Comparison of ENCODE assay signal across 24 cellular contexts in the genomic region with DNA sequence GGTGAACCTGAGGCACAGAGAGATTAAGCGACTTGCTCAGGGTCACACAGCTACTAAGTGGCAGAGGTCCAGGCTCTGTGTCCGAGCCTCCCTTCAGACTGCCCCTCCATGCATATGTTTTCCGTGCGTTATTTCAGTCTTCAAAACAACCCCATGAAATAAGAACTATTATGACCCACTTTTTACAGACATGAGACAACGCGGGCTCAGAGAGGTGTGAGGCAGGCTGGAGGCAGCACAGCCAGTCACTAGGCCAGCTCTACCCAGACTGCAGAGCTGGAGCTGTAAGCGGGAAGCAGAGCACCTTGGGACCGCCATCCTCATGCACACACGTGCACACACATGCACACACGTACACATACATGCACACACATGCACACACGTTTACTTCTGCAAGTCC.
DNase-seq lines count a peak whose midpoint lies in the region; ATAC-seq, FAIRE-seq and TF ChIP-seq lines count a peak whose summit lies in the region.
"Had no signal": no experiment of that assay in that cellular context is flagged by ENCODE, and none has a peak within 500 bp of the region (broad histone marks: within the 10 kb centered on the region; RNA-seq: fewer than 3 reads in every experiment).

No MANE protein-coding gene starts in this region.

- no peaks in the 10 kb centered on the region for H3K27me3 ChIP-seq in K562 (ENCODE audit: control insufficient read depth in 2 of 2, insufficient read depth in 2 of 2, low read length in 2 of 2)

- CTCF ChIA-PET in HEK293 (lab: Yijun Ruan, JAX), result no interaction called here
- CTCF ChIA-PET in K562 (lab: Yijun Ruan, JAX; ENCODE audit: low intra/inter-chr PET ratio), result no interaction called here

- no peaks in the 10 kb centered on the region for H3K9me3 ChIP-seq in HEK293 (ENCODE audit: control insufficient read depth, insufficient read depth, low read depth, low read length)
- H3K9me3 ChIP-seq in K562 (replicated peaks; ENCODE audit: control insufficient read depth, insufficient read depth, low read depth, low read length), result no peaks in the 10 kb centered on the region
- H3K9me3 ChIP-seq: BE2C had no signal

- ATAC-seq in K562 (no peak), sciatic nerve (no peak), GM21360 (IDR thresholded peaks at IDR 0.05; ENCODE audit: unreplicated experiment) (no peak), HG03108 (IDR thresholded peaks at IDR 0.05; ENCODE audit: unreplicated experiment) (no peak), HG02884 (IDR thresholded peaks at IDR 0.05; ENCODE audit: unreplicated experiment) (no peak)
- ATAC-seq: GM12878, GM23338 had no signal

- peaks cover 7% of the 10 kb centered on the region for H3K36me3 Mint-ChIP-seq in glutamatergic neuron (ENCODE audit: unreplicated experiment)
- H3K36me3 Mint-ChIP-seq: CD8-positive, alpha-beta memory T cell; IgD-negative memory B cell had no signal

- no peak for FAIRE-seq in K562 (lab: Jason Lieb, UNC)
- FAIRE-seq: GM12878, GM19239, H54, HTR-8/SVneo had no signal

- H3K27ac ChIP-seq in HEK293 (ENCODE audit: extremely low read depth, low read depth, low read length), result no peak overlapping the region
- no peak overlapping the region for H3K27ac ChIP-seq in K562 (ENCODE audit: extremely low read depth, low read depth, low read length)

- TF ChIP-seq EP300 in K562 (IDR thresholded peaks at IDR 0.05; ENCODE audit: low read length), result no peak

- peaks cover 24% of the 10 kb centered on the region for H3K9me3 Mint-ChIP-seq in glutamatergic neuron (ENCODE audit: unreplicated experiment)
- H3K9me3 Mint-ChIP-seq: CD8-positive, alpha-beta memory T cell; GM23338; HFFc6; IgD-negative memory B cell had no signal

- peaks cover 87% of the 10 kb centered on the region for H3K4me1 Mint-ChIP-seq in glutamatergic neuron (ENCODE audit: low read depth, unreplicated experiment)

- peak overlapping the region; percentile 49 for H3K4me3 Mint-ChIP-seq in glutamatergic neuron (ENCODE audit: unreplicated experiment)
- H3K4me3 Mint-ChIP-seq: CD8-positive, alpha-beta memory T cell; GM23338; HFFc6; IgD-negative memory B cell had no signal

- DNase-seq in K562 (ENCODE audit: extremely low read depth in 1 of 4, low spot score in 3 of 4) (no peak), glutamatergic neuron (no peak), sciatic nerve (ENCODE audit: low spot score) (peak; percentile 26)
- DNase-seq: BE2C; C1 segment of cervical spinal cord; CD4-positive, CD25-positive, alpha-beta regulatory T cell; CD8-positive, alpha-beta memory T cell; COR-L47; DMS53; DND-41; EL; HCEC 1CT; HFFc6; KG1 had no signal

- H3K4me2 ChIP-seq in K562 (ENCODE audit: insufficient read depth, low read length), result no peak overlapping the region
- H3K4me2 ChIP-seq: GM23338 had no signal

- H3K36me3 ChIP-seq in HEK293 (ENCODE audit: control insufficient read depth in 2 of 2, insufficient read depth in 1 of 2, low read length in 2 of 2), result peaks cover 0 to 7% of the 10 kb centered on the region in 2 experiments; a peak in 1 of 3 replicates
- no peaks in the 10 kb centered on the region for H3K36me3 ChIP-seq in K562 (ENCODE audit: control insufficient read depth, insufficient read depth, low read length)
- H3K36me3 ChIP-seq: BE2C had no signal

- peak overlapping the region; percentile 79 for H3K27ac Mint-ChIP-seq in glutamatergic neuron (ENCODE audit: unreplicated experiment)
- H3K27ac Mint-ChIP-seq: CD4-positive, CD25-positive, alpha-beta regulatory T cell; CD8-positive, alpha-beta memory T cell; GM23338; HFFc6; IgD-negative memory B cell had no signal

- H3K4me1 ChIP-seq in HEK293 (ENCODE audit: control insufficient read depth, insufficient read depth, low read length) (0 out of 2 replicates have a peak, but pooled peaks cover 6% of the 10 kb centered on the region), K562 (replicated peaks in 1 of 2; ENCODE audit: control insufficient read depth in 2 of 2, insufficient read depth in 2 of 2, low read length in 2 of 2) (peaks cover 17 to 24% of the 10 kb centered on the region in 2 experiments)
- H3K4me1 ChIP-seq: BE2C had no signal

- no peak overlapping the region for H3K4me3 ChIP-seq in HEK293 (ENCODE audit: low read depth, low read length)
- no peak overlapping the region for H3K4me3 ChIP-seq in K562
- H3K4me3 ChIP-seq: GM12878, GM23338 had no signal

- TF ChIP-seq RAD21 in K562 (CRISPR knock-in tag; conservative IDR thresholded peaks at IDR 0.05 in 1 of 2, IDR thresholded peaks at IDR 0.05 in 1 of 2), result no peak

- TF ChIP-seq CTCF in HEK293 (tag by site-specific recombination; IDR thresholded peaks at IDR 0.05) (no peak), K562 (IDR thresholded peaks at IDR 0.05 in 2 of 3, conservative IDR thresholded peaks at IDR 0.05 in 1 of 3; ENCODE audit: insufficient read depth in 2 of 3, low read depth in 1 of 3, low read length in 3 of 3) (no peak), glutamatergic neuron (IDR thresholded peaks at IDR 0.05; ENCODE audit: partially characterized antibody, unreplicated experiment) (no peak)

- intact Hi-C loops in K562 (cut with micrococcal nuclease), result no loop called here
- intact Hi-C loops in sciatic nerve (cut with DNase I), result loop anchor here (5.0 kb wide), 1 partner anchor 226 kb away; no protein-coding TSS in a partner anchor

- 61% methylated on average over 11 of the region's 11 CpGs for WGBS in K562 (ENCODE audit: insufficient coverage, low coverage, missing lambda C conversion rate)

- H3K9ac ChIP-seq in K562 (ENCODE audit: insufficient read depth in 1 of 2, low read depth in 2 of 2, low read length in 2 of 2), result no peak overlapping the region

- no TSS peak for BruUV-seq in K562 (replicated peaks; lab: Mats Ljungman, UMichigan)

- H3K9me1 ChIP-seq in K562 (ENCODE audit: control insufficient read depth, insufficient read depth, low read length), result no peaks in the 10 kb centered on the region

- H3K79me2 ChIP-seq in K562 (ENCODE audit: control insufficient read depth, insufficient read depth, low read length), result no peaks in the 10 kb centered on the region

- in situ Hi-C loops in K562 (cut with MboI), result no loop called here

- H3K27me3 Mint-ChIP-seq in glutamatergic neuron (ENCODE audit: unreplicated experiment), result peaks cover 23% of the 10 kb centered on the region

- no peak for TF ChIP-seq POLR2A in K562 (conservative IDR thresholded peaks at IDR 0.05)

- H2AFZ ChIP-seq in K562 (ENCODE audit: low read depth, low read length), result no peak overlapping the region
- H2AFZ ChIP-seq: GM23338 had no signal

- H4K20me1 ChIP-seq in K562 (replicated peaks; ENCODE audit: control insufficient read depth, insufficient read depth, low read length), result no peaks in the 10 kb centered on the region; the same call in 1 of the 2 replicates

- POLR2A ChIA-PET in HEK293 (lab: Yijun Ruan, JAX), result no interaction called here
- POLR2A ChIA-PET in K562 (lab: Yijun Ruan, JAX), result interaction anchor here (0.8 to 1.2 kb wide), 2 partner anchors 15 to 18 kb away, joined by 3 read pairs; no protein-coding TSS in a partner anchor

TF ChIP-seq in HEK293, 187 proteins besides CTCF, POLR2A, EP300 and RAD21:
- TF ChIP-seq ZNF530 (tag by site-specific recombination; IDR thresholded peaks at IDR 0.05; ENCODE audit: low read depth) (no peak), ZNF169 (tag by site-specific recombination; IDR thresholded peaks at IDR 0.05) (no peak), ZNF707 (tag by site-specific recombination; IDR thresholded peaks at IDR 0.05) (no peak), ZNF768 (tag by site-specific recombination; IDR thresholded peaks at IDR 0.05) (0 out of 2 replicates have a peak, but pooled peaks have one; percentile 30)
TF ChIP-seq in HEK293: peak in this region for 1.

TF ChIP-seq in K562, 482 proteins besides CTCF, POLR2A, EP300 and RAD21:
- TF ChIP-seq MTA3 (IDR thresholded peaks at IDR 0.05; ENCODE audit: borderline replicate concordance) (no peak), BCOR (IDR thresholded peaks at IDR 0.05) (peak; percentile 38; the same call in 1 of the 2 replicates), RBM25 (IDR thresholded peaks at IDR 0.05; ENCODE audit: low read depth, low read length, severe bottlenecking) (peak; percentile 17), ZNF77 (CRISPR knock-in tag; IDR thresholded peaks at IDR 0.05) (no peak), BRD9 (IDR thresholded peaks at IDR 0.05; ENCODE audit: low read depth, partially characterized antibody) (peak; percentile 96)
- TF ChIP-seq, protein P1, sequence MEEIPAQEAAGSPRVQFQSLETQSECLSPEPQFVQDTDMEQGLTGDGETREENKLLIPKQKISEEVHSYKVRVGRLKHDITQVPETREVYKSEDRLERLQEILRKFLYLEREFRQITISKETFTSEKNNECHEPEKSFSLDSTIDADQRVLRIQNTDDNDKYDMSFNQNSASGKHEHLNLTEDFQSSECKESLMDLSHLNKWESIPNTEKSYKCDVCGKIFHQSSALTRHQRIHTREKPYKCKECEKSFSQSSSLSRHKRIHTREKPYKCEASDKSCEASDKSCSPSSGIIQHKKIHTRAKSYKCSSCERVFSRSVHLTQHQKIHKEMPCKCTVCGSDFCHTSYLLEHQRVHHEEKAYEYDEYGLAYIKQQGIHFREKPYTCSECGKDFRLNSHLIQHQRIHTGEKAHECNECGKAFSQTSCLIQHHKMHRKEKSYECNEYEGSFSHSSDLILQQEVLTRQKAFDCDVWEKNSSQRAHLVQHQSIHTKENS (CRISPR knock-in tag; IDR thresholded peaks at IDR 0.05), result no peak
